ENCODE assay signal across 1 cellular context in genomic region chr20:3242167-3242692, GRCh38.
TF ChIP-seq lines count a peak whose summit lies in the region.

No MANE protein-coding gene starts in this region.

TF ChIP-seq in HEK293, 187 proteins besides CTCF, POLR2A, EP300 and RAD21 (continued from another document):
- TF ChIP-seq HIC1 (tag by site-specific recombination; IDR thresholded peaks at IDR 0.05) (no peak), GLIS2 (tag by site-specific recombination; IDR thresholded peaks at IDR 0.05) (no peak), KLF1 (tag by site-specific recombination; IDR thresholded peaks at IDR 0.05) (peak; percentile 88), ZBTB1 (tag by site-specific recombination; IDR thresholded peaks at IDR 0.05) (no peak)
